Comparison of ENCODE assay signal across 14 cellular contexts in genomic region chr6:135627092-135627715, GRCh38.
DNase-seq lines count a peak whose midpoint lies in the region; ATAC-seq, FAIRE-seq and TF ChIP-seq lines count a peak whose summit lies in the region.
"Had no signal": no experiment of that assay in that cellular context is flagged by ENCODE, and none has a peak within 500 bp of the region (broad histone marks: within the 10 kb centered on the region; RNA-seq: fewer than 3 reads in every experiment).

No MANE protein-coding gene starts in this region.

- POLR2A ChIA-PET in GM12878 (lab: Charles Lee) = no interaction called here

- DNase-seq in GM12878 (ENCODE audit: low read depth, low spot score) = peak; percentile 11
- DNase-seq in RKO (ENCODE audit: low spot score) = no peak
- no peak for DNase-seq in 8988T
- no peak for DNase-seq in left colon
- DNase-seq in occipital lobe (lab: John Stamatoyannopoulos, UW) = no peak
- DNase-seq: activated T-cell treated with anti-CD3 and anti-CD28 coated beads, Interleukin-2, amount 50 U/mL, for 1 hour; CD4-positive, CD25-positive, alpha-beta regulatory T cell; endodermal cell; lower lobe of right lung; NCI-H1417; NCI-H774 had no signal

- H3K27me3 ChIP-seq in GM12878 (replicated peaks in 1 of 2; ENCODE audit: control insufficient read depth in 2 of 2, insufficient read depth in 2 of 2, low read length in 1 of 2) = 0 out of 4 replicates have a peak, but pooled peaks cover 0 to 2% of the 10 kb centered on the region in 2 experiments

- RAD21 ChIA-PET in GM12878 (lab: Charles Lee; ENCODE audit: unreplicated experiment) = no interaction called here

- H3K4me1 ChIP-seq in GM12878 (ENCODE audit: control insufficient read depth, insufficient read depth, low read length) = no peaks in the 10 kb centered on the region
- H3K4me1 ChIP-seq: lower lobe of right lung had no signal

- TF ChIP-seq POLR2A in GM12878 (IDR thresholded peaks at IDR 0.05; ENCODE audit: low read depth, low read length) = no peak

- BruUV-seq in GM12878 (replicated peaks; lab: Mats Ljungman, UMichigan) = no TSS peak

- H3K4me3 ChIP-seq in GM12878 = no peak overlapping the region
- H3K4me3 ChIP-seq: lower lobe of right lung had no signal

- H3K9ac ChIP-seq in GM12878 (ENCODE audit: control insufficient read depth, insufficient read depth, low read length) = no peak overlapping the region

- no peaks in the 10 kb centered on the region for H4K20me1 ChIP-seq in GM12878 (ENCODE audit: control insufficient read depth, insufficient read depth)

- no peak overlapping the region for H3K27ac ChIP-seq in GM12878 (ENCODE audit: control insufficient read depth, insufficient read depth)
- H3K27ac ChIP-seq: lower lobe of right lung had no signal

- SMC1A ChIA-PET in GM12878 (lab: Charles Lee; ENCODE audit: uncharacterized antibody, unreplicated experiment) = no interaction called here

- H3K4me2 ChIP-seq in GM12878 (ENCODE audit: control insufficient read depth, insufficient read depth) = no peak overlapping the region

- in situ Hi-C loops in GM12878 (cut with MboI) = no loop called here

- H2AFZ ChIP-seq in GM12878 (ENCODE audit: control insufficient read depth, low read depth, low read length) = no peak overlapping the region

- no peaks in the 10 kb centered on the region for H3K79me2 ChIP-seq in GM12878 (ENCODE audit: control insufficient read depth, insufficient read depth, low read length)

- no peak for TF ChIP-seq CTCF in GM12878 (IDR thresholded peaks at IDR 0.05 in 2 of 3, conservative IDR thresholded peaks at IDR 0.05 in 1 of 3; ENCODE audit: control insufficient read depth in 2 of 3, extremely low read depth in 1 of 3, insufficient read depth in 1 of 3, low read depth in 3 of 3, low read length in 3 of 3)

- TF ChIP-seq RAD21 in GM12878 (IDR thresholded peaks at IDR 0.05; ENCODE audit: insufficient read depth, low read depth, low read length) = no peak

- intact Hi-C loops in GM12878 (cut with micrococcal nuclease; ENCODE audit: unreplicated experiment) = no loop called here
- intact Hi-C loops in left colon (cut with DNase I, micrococcal nuclease) = no loop called here

- TF ChIP-seq EP300 in GM12878 (IDR thresholded peaks at IDR 0.05; ENCODE audit: borderline replicate concordance in 1 of 2, control insufficient read depth in 1 of 2, low read depth in 2 of 2, low read length in 2 of 2) = no peak

- H3K9me3 ChIP-seq in GM12878 (replicated peaks; ENCODE audit: control insufficient read depth, insufficient read depth, low read length) = no peaks in the 10 kb centered on the region; the same call in 2 of the 3 replicates
- H3K9me3 ChIP-seq: lower lobe of right lung had no signal

- CTCF ChIA-PET in GM12878 (lab: Yijun Ruan, JAX) = no interaction called here

- H3K36me3 ChIP-seq in GM12878 (ENCODE audit: control insufficient read depth in 2 of 2, insufficient read depth in 2 of 2, low read length in 1 of 2) = no peaks in the 10 kb centered on the region
- H3K36me3 ChIP-seq: lower lobe of right lung had no signal

- FAIRE-seq in GM12878 (lab: Jason Lieb, UNC) = no peak

- ATAC-seq in GM18858 (IDR thresholded peaks at IDR 0.05; ENCODE audit: unreplicated experiment) = peak; percentile 92
- ATAC-seq in GM21381 (IDR thresholded peaks at IDR 0.05; ENCODE audit: unreplicated experiment) = peak; percentile 76
- ATAC-seq in HG03066 (IDR thresholded peaks at IDR 0.05; ENCODE audit: low read depth, unreplicated experiment) = peak; percentile 76
- peak; percentile 80 for ATAC-seq in GM12878
- no peak for ATAC-seq in left colon
- ATAC-seq: lower lobe of right lung had no signal

TF ChIP-seq in GM12878, 131 proteins besides CTCF, POLR2A, EP300 and RAD21:
- TF ChIP-seq SIN3A (IDR thresholded peaks at IDR 0.05; ENCODE audit: low read depth, low read length) (no peak), CUX1 (IDR thresholded peaks at IDR 0.05; ENCODE audit: insufficient replicate concordance, low read depth, low read length) (no peak), MYC (IDR thresholded peaks at IDR 0.05; ENCODE audit: insufficient read depth, insufficient read length, insufficient replicate concordance, low read length, severe bottlenecking) (no peak), TCF7 (IDR thresholded peaks at IDR 0.05; ENCODE audit: borderline replicate concordance) (no peak), BHLHE40 (IDR thresholded peaks at IDR 0.05; ENCODE audit: borderline replicate concordance in 1 of 2, low read depth in 2 of 2, low read length in 1 of 2) (peak in 1 of 2 experiments; percentile 46; a peak in 2 of 4 replicates), IKZF2 (IDR thresholded peaks at IDR 0.05) (peak; percentile 26 to 30; a peak in 2 of 4 replicates), MYB (IDR thresholded peaks at IDR 0.05; ENCODE audit: borderline replicate concordance, low read depth, low read length) (no peak), IRF4 (IDR thresholded peaks at IDR 0.05; ENCODE audit: low read depth, low read length) (no peak), RB1 (IDR thresholded peaks at IDR 0.05; ENCODE audit: borderline replicate concordance) (no peak), BCL3 (IDR thresholded peaks at IDR 0.05; ENCODE audit: borderline replicate concordance, insufficient read depth, low read depth, low read length, poor library complexity, severe bottlenecking) (no peak)
TF ChIP-seq in GM12878: peak in this region for 2.
